ENCODE assay signal across 13 cellular contexts in genomic region chr19:43245848-43246247, GRCh38. TPM values are rescaled to one million over a fixed set of nuclear protein-coding genes. Genes with fewer than 3 reads are reported as not detected.
"Had no signal": no experiment of that assay in that cellular context is flagged by ENCODE, and none has a peak within 500 bp of the region (broad histone marks: within the 10 kb centered on the region; RNA-seq: fewer than 3 reads in every experiment).

No MANE protein-coding gene starts in this region.

RNA-seq across cellular contexts. Expression of gene PSG9, which starts 23.5 kb away (rescaled TPM):
- total RNA-seq: activated B cell treated with CpG ODN at 0.5 μM for 24 hours; activated CD4-positive, alpha-beta memory T cell treated with anti-CD3 and anti-CD28 coated beads for 36 hours; activated CD4-positive, alpha-beta memory T cell treated with anti-CD3 and anti-CD28 coated beads, Interleukin-2, amount 10 ng/mL, durations not matched to agents 7 days and 5 days; activated CD4-positive, alpha-beta T cell treated with anti-CD3 and anti-CD28 coated beads for 36 hours; activated CD4-positive, alpha-beta T cell treated with anti-CD3 and anti-CD28 coated beads, Interleukin-2, amount 10 ng/mL, durations not matched to agents 24 days and 14 days; activated CD4-positive, alpha-beta T cell treated with anti-CD3 and anti-CD28 coated beads, Interleukin-2, amount 10 ng/mL, durations not matched to agents 7 days and 5 days; activated CD8-positive, alpha-beta memory T cell treated with anti-CD3 and anti-CD28 coated beads for 36 hours; activated CD8-positive, alpha-beta memory T cell treated with anti-CD3 and anti-CD28 coated beads, Interleukin-2, amount 10 ng/mL, durations not matched to agents 7 days and 5 days; activated CD8-positive, alpha-beta T cell treated with anti-CD3 and anti-CD28 coated beads for 36 hours; activated CD8-positive, alpha-beta T cell treated with anti-CD3 and anti-CD28 coated beads, Interleukin-2, amount 10 ng/mL, durations not matched to agents 7 days and 5 days; T-helper 1 cell treated with Interleukin-12 subunit alpha and Interleukin-12 subunit beta and Interleukin-4 antibody, amounts not matched to agents 30 ng/mL and 1 ng/mL, for 36 hours; T-helper 2 cell treated with Interferon-gamma antibody and Interleukin-4, amounts not matched to agents 100 ng/mL and 5 ng/mL, for 36 hours; WTC11 had no signal

RNA-seq across cellular contexts. Expression of gene PSG4, which starts 40.4 kb away (rescaled TPM):
- total RNA-seq: activated B cell treated with CpG ODN at 0.5 μM for 24 hours; activated CD4-positive, alpha-beta memory T cell treated with anti-CD3 and anti-CD28 coated beads for 36 hours; activated CD4-positive, alpha-beta memory T cell treated with anti-CD3 and anti-CD28 coated beads, Interleukin-2, amount 10 ng/mL, durations not matched to agents 7 days and 5 days; activated CD4-positive, alpha-beta T cell treated with anti-CD3 and anti-CD28 coated beads for 36 hours; activated CD4-positive, alpha-beta T cell treated with anti-CD3 and anti-CD28 coated beads, Interleukin-2, amount 10 ng/mL, durations not matched to agents 24 days and 14 days; activated CD4-positive, alpha-beta T cell treated with anti-CD3 and anti-CD28 coated beads, Interleukin-2, amount 10 ng/mL, durations not matched to agents 7 days and 5 days; activated CD8-positive, alpha-beta memory T cell treated with anti-CD3 and anti-CD28 coated beads for 36 hours; activated CD8-positive, alpha-beta memory T cell treated with anti-CD3 and anti-CD28 coated beads, Interleukin-2, amount 10 ng/mL, durations not matched to agents 7 days and 5 days; activated CD8-positive, alpha-beta T cell treated with anti-CD3 and anti-CD28 coated beads for 36 hours; activated CD8-positive, alpha-beta T cell treated with anti-CD3 and anti-CD28 coated beads, Interleukin-2, amount 10 ng/mL, durations not matched to agents 7 days and 5 days; T-helper 1 cell treated with Interleukin-12 subunit alpha and Interleukin-12 subunit beta and Interleukin-4 antibody, amounts not matched to agents 30 ng/mL and 1 ng/mL, for 36 hours; T-helper 2 cell treated with Interferon-gamma antibody and Interleukin-4, amounts not matched to agents 100 ng/mL and 5 ng/mL, for 36 hours; WTC11 had no signal

RNA-seq across cellular contexts. Expression of gene PSG5, which starts 59.5 kb away (rescaled TPM):
- total RNA-seq: activated B cell treated with CpG ODN at 0.5 μM for 24 hours; activated CD4-positive, alpha-beta memory T cell treated with anti-CD3 and anti-CD28 coated beads for 36 hours; activated CD4-positive, alpha-beta memory T cell treated with anti-CD3 and anti-CD28 coated beads, Interleukin-2, amount 10 ng/mL, durations not matched to agents 7 days and 5 days; activated CD4-positive, alpha-beta T cell treated with anti-CD3 and anti-CD28 coated beads for 36 hours; activated CD4-positive, alpha-beta T cell treated with anti-CD3 and anti-CD28 coated beads, Interleukin-2, amount 10 ng/mL, durations not matched to agents 24 days and 14 days; activated CD4-positive, alpha-beta T cell treated with anti-CD3 and anti-CD28 coated beads, Interleukin-2, amount 10 ng/mL, durations not matched to agents 7 days and 5 days; activated CD8-positive, alpha-beta memory T cell treated with anti-CD3 and anti-CD28 coated beads for 36 hours; activated CD8-positive, alpha-beta memory T cell treated with anti-CD3 and anti-CD28 coated beads, Interleukin-2, amount 10 ng/mL, durations not matched to agents 7 days and 5 days; activated CD8-positive, alpha-beta T cell treated with anti-CD3 and anti-CD28 coated beads for 36 hours; activated CD8-positive, alpha-beta T cell treated with anti-CD3 and anti-CD28 coated beads, Interleukin-2, amount 10 ng/mL, durations not matched to agents 7 days and 5 days; T-helper 1 cell treated with Interleukin-12 subunit alpha and Interleukin-12 subunit beta and Interleukin-4 antibody, amounts not matched to agents 30 ng/mL and 1 ng/mL, for 36 hours; T-helper 2 cell treated with Interferon-gamma antibody and Interleukin-4, amounts not matched to agents 100 ng/mL and 5 ng/mL, for 36 hours; WTC11 had no signal
